In the genomic region with DNA sequence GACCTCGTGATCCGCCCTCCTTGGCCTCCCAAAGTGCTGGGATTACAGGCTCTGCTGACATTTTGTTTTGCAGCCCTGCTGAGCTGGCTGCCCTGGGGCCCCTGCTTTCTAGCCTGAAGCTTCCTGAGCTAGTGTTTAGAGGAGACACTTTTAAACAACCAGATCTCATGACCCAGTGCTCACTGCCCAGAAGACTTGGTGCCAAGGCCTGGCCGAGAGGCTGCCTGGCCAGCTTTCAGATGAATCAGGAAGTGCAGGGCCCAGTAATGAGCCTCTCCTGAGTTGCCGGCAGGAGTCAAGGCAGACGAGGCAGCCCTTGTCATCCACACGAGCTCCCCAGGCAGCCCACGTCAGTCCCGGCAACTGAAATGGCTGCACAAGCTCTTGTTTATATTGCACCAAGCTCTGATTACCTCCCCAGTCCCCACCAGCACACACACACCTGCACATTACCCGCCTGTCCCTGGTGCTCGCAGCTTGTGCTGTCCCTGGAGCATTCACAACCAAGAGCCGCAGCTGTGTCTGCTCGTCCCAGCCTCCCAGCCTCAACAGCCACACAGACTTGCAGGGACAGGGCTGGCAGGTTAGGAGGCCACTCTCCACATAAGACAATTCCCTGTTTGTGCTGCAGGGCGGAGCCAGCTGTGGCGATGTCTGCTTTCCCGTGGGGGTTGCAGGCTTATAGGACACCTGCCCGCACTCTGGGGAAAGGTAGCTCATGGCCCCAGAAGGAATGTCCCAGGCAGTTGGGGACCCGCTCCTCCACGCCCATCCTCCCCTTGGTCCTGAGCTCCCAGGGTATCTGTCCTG, we compare ENCODE assay signal across 13 cellular contexts.
DNase-seq lines count a peak whose midpoint lies in the region; ATAC-seq lines count a peak whose summit lies in the region.
"Had no signal": no experiment of that assay in that cellular context is flagged by ENCODE, and none has a peak within 500 bp of the region (broad histone marks: within the 10 kb centered on the region; RNA-seq: fewer than 3 reads in every experiment).

No MANE protein-coding gene starts in this region.

- no peaks in the 10 kb centered on the region for H3K4me1 Mint-ChIP-seq in natural killer cell treated with Interleukin-12 subunit alpha and Interleukin-12 subunit beta and Interleukin-15 and Interleukin-18, amount 100 ng/mL, for 72 hours (ENCODE audit: low read depth in 2 of 2)
- H3K4me1 Mint-ChIP-seq: activated CD4-positive, alpha-beta memory T cell treated with anti-CD3 and anti-CD28 coated beads, Interleukin-2, amount 10 ng/mL, durations not matched to agents 7 days and 5 days; B cell had no signal

- 42 to 53% methylated on average over 18 of the region's 18 CpGs for WGBS in esophagus, 2 donors

- no peak overlapping the region for H3K4me3 Mint-ChIP-seq in natural killer cell treated with Interleukin-12 subunit alpha and Interleukin-12 subunit beta and Interleukin-15 and Interleukin-18, amount 100 ng/mL, for 72 hours
- H3K4me3 Mint-ChIP-seq: activated CD4-positive, alpha-beta memory T cell treated with anti-CD3 and anti-CD28 coated beads, Interleukin-2, amount 10 ng/mL, durations not matched to agents 7 days and 5 days; activated naive CD8-positive, alpha-beta T cell treated with anti-CD3 and anti-CD28 coated beads, Interleukin-2, amount 10 ng/mL, durations not matched to agents 7 days and 5 days; B cell had no signal

- H3K27ac Mint-ChIP-seq in natural killer cell treated with Interleukin-12 subunit alpha and Interleukin-12 subunit beta and Interleukin-15 and Interleukin-18, amount 100 ng/mL, for 72 hours, result no peak overlapping the region
- H3K27ac Mint-ChIP-seq: activated CD4-positive, alpha-beta memory T cell treated with anti-CD3 and anti-CD28 coated beads, Interleukin-2, amount 10 ng/mL, durations not matched to agents 7 days and 5 days; activated naive CD8-positive, alpha-beta T cell treated with anti-CD3 and anti-CD28 coated beads, Interleukin-2, amount 10 ng/mL, durations not matched to agents 7 days and 5 days; B cell had no signal

- H3K36me3 Mint-ChIP-seq in natural killer cell treated with Interleukin-12 subunit alpha and Interleukin-12 subunit beta and Interleukin-15 and Interleukin-18, amount 100 ng/mL, for 72 hours, result no peaks in the 10 kb centered on the region

- peaks cover 0 to 23% of the 10 kb centered on the region in 2 donors for H3K4me1 ChIP-seq in esophagus (ENCODE audit: control insufficient read depth in 2 of 2, insufficient read depth in 2 of 2, low read length in 1 of 2)

- in situ Hi-C loops in G401 (cut with HindIII; ENCODE audit: low sequenced_read_pairs), result no loop called here

- no peaks in the 10 kb centered on the region for H3K9me3 ChIP-seq in esophagus (ENCODE audit: control insufficient read depth in 2 of 2, insufficient read depth in 1 of 2, low read depth in 1 of 2, low read length in 1 of 2)

- H3K27me3 Mint-ChIP-seq in natural killer cell treated with Interleukin-12 subunit alpha and Interleukin-12 subunit beta and Interleukin-15 and Interleukin-18, amount 100 ng/mL, for 72 hours, result peaks cover 0 to 2% of the 10 kb centered on the region in 2 donors
- H3K27me3 Mint-ChIP-seq: activated CD4-positive, alpha-beta memory T cell treated with anti-CD3 and anti-CD28 coated beads, Interleukin-2, amount 10 ng/mL, durations not matched to agents 7 days and 5 days; activated naive CD8-positive, alpha-beta T cell treated with anti-CD3 and anti-CD28 coated beads, Interleukin-2, amount 10 ng/mL, durations not matched to agents 7 days and 5 days; B cell had no signal

- no peak for ATAC-seq in GM19455 (IDR thresholded peaks at IDR 0.05; ENCODE audit: unreplicated experiment)
- no peak for ATAC-seq in natural killer cell treated with Interleukin-12 subunit alpha and Interleukin-12 subunit beta and Interleukin-15 and Interleukin-18, amount 100 ng/mL, for 72 hours
- ATAC-seq: SK-N-SH treated with all-trans-retinoic acid at 6 μM for 48 hours had no signal

- peak overlapping the region; percentile 38 to 74 for H3K27ac ChIP-seq in esophagus (ENCODE audit: low read depth in 2 of 2, low read length in 1 of 2)

- no peaks in the 10 kb centered on the region for H3K36me3 ChIP-seq in esophagus (ENCODE audit: control insufficient read depth in 2 of 2, insufficient read depth in 2 of 2, low read length in 1 of 2)

- no peaks in the 10 kb centered on the region for H3K27me3 ChIP-seq in esophagus (ENCODE audit: control insufficient read depth in 1 of 2, insufficient read depth in 2 of 2, low read length in 2 of 2)

- peaks cover 3% of the 10 kb centered on the region for H3K9me3 Mint-ChIP-seq in natural killer cell treated with Interleukin-12 subunit alpha and Interleukin-12 subunit beta and Interleukin-15 and Interleukin-18, amount 100 ng/mL, for 72 hours

- peak; percentile 89 for DNase-seq in G401 (ENCODE audit: low spot score)
- DNase-seq in NCI-H345 treated with DMSO at 0.1 percent for 48 hours (lab: John Stamatoyannopoulos, UW; ENCODE audit: unreplicated experiment), result peak; percentile 86
- peak; percentile 40 for DNase-seq in pons (ENCODE audit: low spot score)
- DNase-seq in natural killer cell treated with Interleukin-12 subunit alpha and Interleukin-12 subunit beta and Interleukin-15 and Interleukin-18, amount 100 ng/mL, for 72 hours (ENCODE audit: low spot score), result no peak
- DNase-seq in NCI-H82 (lab: John Stamatoyannopoulos, UW), result no peak
- DNase-seq in ecto neural progenitor cell (ENCODE audit: low spot score), result no peak
- DNase-seq: activated CD4-positive, alpha-beta memory T cell treated with anti-CD3 and anti-CD28 coated beads, Interleukin-2, amount 10 ng/mL, durations not matched to agents 7 days and 5 days; activated naive CD8-positive, alpha-beta T cell treated with anti-CD3 and anti-CD28 coated beads, Interleukin-2, amount 10 ng/mL, durations not matched to agents 7 days and 5 days; occipital lobe had no signal

- H3K4me3 ChIP-seq in esophagus (ENCODE audit: low read depth in 1 of 2, low read length in 2 of 2), result no peak overlapping the region

Comparison
In these comparisons a context has a peak if more than half of its experiments do, and no peak if none do; other contexts are left out.
1. DNase-seq: peak in G401 (single experiment), NCI-H345 treated with DMSO at 0.1 percent for 48 hours (single experiment) and pons (single experiment); none in natural killer cell treated with Interleukin-12 subunit alpha and Interleukin-12 subunit beta and Interleukin-15 and Interleukin-18, amount 100 ng/mL, for 72 hours (single experiment), NCI-H82 (single experiment) and ecto neural progenitor cell (single experiment).